Comparison of ENCODE assay signal across 8 cellular contexts in the genomic region with DNA sequence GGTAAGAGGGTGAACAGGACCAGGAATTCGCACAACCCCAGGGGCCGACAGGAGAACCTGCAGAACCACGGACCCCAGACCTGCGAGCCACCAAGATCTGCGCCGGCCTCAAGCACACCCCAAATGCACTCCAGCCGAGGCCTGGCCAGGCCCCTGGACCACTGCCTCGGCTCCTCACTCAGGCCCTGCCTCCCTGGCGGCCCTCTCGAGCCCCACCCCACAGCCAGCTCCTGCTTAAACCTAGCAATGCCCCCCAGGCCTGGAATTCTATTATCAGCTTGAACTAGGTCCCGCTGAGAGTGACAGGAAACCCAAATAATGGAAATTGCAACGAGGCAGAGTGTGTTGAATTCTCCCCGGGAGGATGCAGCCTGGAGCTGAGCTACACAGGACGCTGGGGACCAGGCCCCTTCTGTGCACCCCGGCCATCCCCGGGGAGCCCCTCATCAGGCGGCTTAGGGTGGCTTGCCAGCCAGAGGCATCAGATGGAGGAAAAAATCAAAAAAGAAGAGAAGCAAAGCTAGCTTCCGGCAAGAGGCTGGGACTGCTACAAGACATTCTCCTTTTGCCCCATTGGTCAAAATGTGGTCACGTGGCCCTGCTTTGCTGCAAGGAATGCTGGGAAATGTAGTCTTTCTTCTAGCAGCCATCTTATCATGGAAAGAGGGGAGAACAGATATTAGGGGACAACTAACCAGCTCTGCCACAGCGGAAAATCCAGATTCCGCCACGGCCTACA. TPM values are rescaled to one million over a fixed set of nuclear protein-coding genes. Genes with fewer than 3 reads are reported as not detected.
DNase-seq lines count a peak whose midpoint lies in the region; ATAC-seq and TF ChIP-seq lines count a peak whose summit lies in the region.

No MANE protein-coding gene starts in this region.

- H3K36me3 ChIP-seq in SJSA1 (no peaks in the 10 kb centered on the region), gastroesophageal sphincter (no peaks in the 10 kb centered on the region)

- H3K9me3 ChIP-seq in SJSA1 (replicated peaks), result no peaks in the 10 kb centered on the region
- no peaks in the 10 kb centered on the region for H3K9me3 ChIP-seq in gastroesophageal sphincter

- peak overlapping the region; percentile 69 for H3K4me3 Mint-ChIP-seq in activated naive CD4-positive, alpha-beta T cell treated with anti-CD3 and anti-CD28 coated beads for 36 hours

- peak overlapping the region; percentile 34; the same call in 1 of the 2 replicates for H3K4me3 ChIP-seq in GM08714 (ENCODE audit: low read length)
- H3K4me3 ChIP-seq in SJSA1, result no peak overlapping the region
- peak overlapping the region; percentile 38 to 54 for H3K4me3 ChIP-seq in gastroesophageal sphincter

- H3K36me3 Mint-ChIP-seq in activated naive CD4-positive, alpha-beta T cell treated with anti-CD3 and anti-CD28 coated beads for 36 hours (ENCODE audit: low read depth), result no peaks in the 10 kb centered on the region

- intact Hi-C loops in activated naive CD4-positive, alpha-beta T cell treated with anti-CD3 and anti-CD28 coated beads for 36 hours (cut with micrococcal nuclease), result no loop called here

- no peak for TF ChIP-seq CTCF in gastroesophageal sphincter (IDR thresholded peaks at IDR 0.05)

- H3K27ac ChIP-seq in SJSA1 (no peak overlapping the region), gastroesophageal sphincter (peak overlapping the region in 1 of 4 donors; percentile 20), substantia nigra (ENCODE audit: low read depth, low read length, poor library complexity, severe bottlenecking) (peak overlapping the region; percentile 83)

- DNase-seq in LoVo (ENCODE audit: low spot score), result peak; percentile 74
- peak; percentile 85 for DNase-seq in SJSA1 (ENCODE audit: low read depth in 1 of 2, low spot score in 2 of 2)
- peak; percentile 93 for DNase-seq in activated naive CD4-positive, alpha-beta T cell treated with anti-CD3 and anti-CD28 coated beads for 36 hours
- peak; percentile 89 for DNase-seq in occipital lobe (lab: John Stamatoyannopoulos, UW)
- peak; percentile 32 to 93 (median 81) for DNase-seq in substantia nigra (lab: John Stamatoyannopoulos, UW)

- TF ChIP-seq EP300 in gastroesophageal sphincter (IDR thresholded peaks at IDR 0.05), result no peak

- no peaks in the 10 kb centered on the region for H3K9me3 Mint-ChIP-seq in activated naive CD4-positive, alpha-beta T cell treated with anti-CD3 and anti-CD28 coated beads for 36 hours

- H3K27ac Mint-ChIP-seq in activated naive CD4-positive, alpha-beta T cell treated with anti-CD3 and anti-CD28 coated beads for 36 hours, result peak overlapping the region; percentile 77

- 15 to 21% methylated on average over 4 to 14 of the region's 22 CpGs for WGBS in gastroesophageal sphincter (ENCODE audit: low coverage in 1 of 2), 2 donors

- no peaks in the 10 kb centered on the region for H3K4me1 ChIP-seq in SJSA1 (replicated peaks)
- peaks cover 0 to 13% (median 0%) of the 10 kb centered on the region in 3 donors for H3K4me1 ChIP-seq in gastroesophageal sphincter

- CTCF ChIA-PET in activated naive CD4-positive, alpha-beta T cell treated with anti-CD3 and anti-CD28 coated beads for 36 hours (lab: Charles Lee), result interaction anchor here (1.8 kb wide), 1 partner anchor 13 kb away, joined by 10 read pairs; no protein-coding TSS in a partner anchor

- TF ChIP-seq POLR2A in gastroesophageal sphincter (IDR thresholded peaks at IDR 0.05), result no peak

- peaks cover 11% of the 10 kb centered on the region for H3K4me1 Mint-ChIP-seq in activated naive CD4-positive, alpha-beta T cell treated with anti-CD3 and anti-CD28 coated beads for 36 hours (ENCODE audit: low read depth)

- H3K27me3 Mint-ChIP-seq in activated naive CD4-positive, alpha-beta T cell treated with anti-CD3 and anti-CD28 coated beads for 36 hours (ENCODE audit: low read depth), result no peaks in the 10 kb centered on the region

- peak; percentile 85 for ATAC-seq in gastroesophageal sphincter
- no peak for ATAC-seq in GM18502 (IDR thresholded peaks at IDR 0.05; ENCODE audit: poor library complexity, unreplicated experiment)

- no peaks in the 10 kb centered on the region for H3K27me3 ChIP-seq in SJSA1 (replicated peaks)
- H3K27me3 ChIP-seq in gastroesophageal sphincter, result no peaks in the 10 kb centered on the region

RNA-seq across cellular contexts. Expression of a gene that starts 2.4 kb away (rescaled TPM):
- not detected in 2 replicates for total RNA-seq in SJSA1 (2014; rRNA removed; shearing (Covaris generic))
- total RNA-seq in activated naive CD4-positive, alpha-beta T cell treated with anti-CD3 and anti-CD28 coated beads for 36 hours, result not detected
- total RNA-seq in gastroesophageal sphincter (under 1 TPM in 1 of 4 donors, not detected in 3; 0.27 TPM), occipital lobe (not detected)

RNA-seq across cellular contexts. Expression of a gene that starts 49.6 kb away (rescaled TPM):
- 13.6 and 16.7 TPM in 2 replicates for total RNA-seq in SJSA1 (2014; rRNA removed; shearing (Covaris generic))
- total RNA-seq in activated naive CD4-positive, alpha-beta T cell treated with anti-CD3 and anti-CD28 coated beads for 36 hours, result 1 to 10 TPM; 5.2 to 5.8 TPM
- 1 to 10 TPM in 3 of 4 donors, under 1 TPM in 1; 0.81 to 2.5 (median 2.0) TPM for total RNA-seq in gastroesophageal sphincter
- 5.6 TPM for total RNA-seq in occipital lobe
